ENCODE assay signal across 8 cellular contexts in the genomic region with DNA sequence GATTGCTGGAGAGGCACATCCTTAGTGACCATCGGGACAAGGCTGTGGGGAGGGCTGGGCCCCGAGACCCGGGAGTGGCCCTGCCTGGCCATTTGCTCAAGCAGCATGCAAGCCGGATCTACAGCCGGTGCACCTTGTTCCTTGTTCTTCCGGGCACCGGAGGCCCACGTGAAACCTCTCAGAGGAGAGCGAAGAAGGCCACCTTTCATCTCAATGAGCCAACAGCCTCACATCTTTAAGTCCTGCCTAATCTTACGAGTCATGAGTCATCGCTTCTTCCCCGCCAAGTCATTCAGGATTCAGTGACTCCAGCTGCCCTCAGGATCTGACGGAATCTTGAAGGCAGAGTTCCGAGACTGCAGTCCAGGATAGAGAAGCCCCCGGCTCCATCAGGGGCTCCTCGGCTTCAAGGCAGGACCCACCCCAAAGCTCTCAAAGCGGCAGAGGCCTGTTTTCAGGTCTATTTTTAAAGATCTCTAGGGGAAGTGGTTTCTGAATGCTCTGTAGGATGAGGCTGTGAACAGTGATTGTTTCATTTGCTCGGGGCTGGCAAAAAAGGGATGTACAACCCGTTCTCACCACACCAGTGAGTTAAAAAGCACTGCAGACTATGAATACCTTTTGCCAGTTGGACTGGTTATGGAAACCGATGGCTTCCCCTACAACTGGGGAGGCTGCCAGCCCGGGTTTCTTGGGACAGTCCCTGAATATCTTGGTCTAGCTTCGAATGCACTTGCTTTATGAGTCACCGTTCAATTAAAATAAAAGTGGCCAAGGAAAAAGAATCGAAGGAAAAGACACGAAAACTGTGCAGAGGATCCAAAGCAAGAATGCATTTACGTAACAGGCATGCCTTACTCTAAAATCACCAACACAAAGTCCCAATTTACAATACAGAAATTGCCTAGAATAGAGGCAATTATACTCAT. TPM values are rescaled to one million over a fixed set of nuclear protein-coding genes. Genes with fewer than 3 reads are reported as not detected.
A peak's percentile ranks its signal among the peaks of the same experiment; 100 is the strongest.
DNase-seq lines count a peak whose midpoint lies in the region; ATAC-seq and TF ChIP-seq lines count a peak whose summit lies in the region.

No MANE protein-coding gene starts in this region.

- ATAC-seq in GM21423 (IDR thresholded peaks at IDR 0.05; ENCODE audit: unreplicated experiment) (peak; percentile 58), memory B cell (ENCODE audit: low read depth) (peak; percentile 75)

- H3K4me1 Mint-ChIP-seq in Calu3 (ENCODE audit: low read depth, unreplicated experiment) = peaks cover 53% of the 10 kb centered on the region
- H3K4me1 Mint-ChIP-seq in memory B cell = peaks cover 62% of the 10 kb centered on the region

- H3K27me3 Mint-ChIP-seq in Calu3 (ENCODE audit: unreplicated experiment) (peaks cover 12% of the 10 kb centered on the region), memory B cell (no peaks in the 10 kb centered on the region)

- intact Hi-C loops in Calu3 (cut with micrococcal nuclease; ENCODE audit: unreplicated experiment) = loop anchor here (1.0 to 2.0 kb wide), 2 partner anchors 74 to 133 kb away; a partner anchor contains a TSS

- no peaks in the 10 kb centered on the region for H3K9me3 Mint-ChIP-seq in Calu3 (ENCODE audit: low read depth, unreplicated experiment)
- H3K9me3 Mint-ChIP-seq in memory B cell = no peaks in the 10 kb centered on the region

- TSS peak; percentile 97 for BruUV-seq in Calu3 (replicated peaks; lab: Mats Ljungman, UMichigan)

- H3K9ac ChIP-seq in HUES48 (ENCODE audit: low read depth, low read length) = no peak overlapping the region

- no peaks in the 10 kb centered on the region for H3K27me3 ChIP-seq in HUES48 (ENCODE audit: control insufficient read depth, insufficient read depth, low read length)

- H3K36me3 Mint-ChIP-seq in Calu3 (ENCODE audit: insufficient read depth, unreplicated experiment) (peaks cover 19% of the 10 kb centered on the region), memory B cell (peaks cover 2% of the 10 kb centered on the region)

- CTCF ChIA-PET in Calu3 (lab: Charles Lee) = interaction anchor here (0.6 to 1.5 kb wide), 7 partner anchors 8 to 584 kb away, joined by 3 to 4 read pairs (median 3); no protein-coding TSS in a partner anchor

- H3K4me3 Mint-ChIP-seq in Calu3 (ENCODE audit: low read depth, unreplicated experiment) (peak overlapping the region; percentile 67), memory B cell (peak overlapping the region; percentile 90)

- no peak overlapping the region for H3K4me3 ChIP-seq in HUES48 (ENCODE audit: low read depth, low read length)

- no peak for TF ChIP-seq CTCF in Calu3 (IDR thresholded peaks at IDR 0.05; ENCODE audit: unreplicated experiment)

- peak overlapping the region; percentile 93 for H3K27ac Mint-ChIP-seq in Calu3 (ENCODE audit: unreplicated experiment)
- peak overlapping the region; percentile 98 for H3K27ac Mint-ChIP-seq in memory B cell

- peak overlapping the region; percentile 45 for H3K27ac ChIP-seq in HUES48 (ENCODE audit: low read depth, low read length)

- H3K36me3 ChIP-seq in HUES48 (ENCODE audit: control insufficient read depth, insufficient read depth, low read length) = no peaks in the 10 kb centered on the region

- peaks cover 13% of the 10 kb centered on the region; the same call in 1 of the 2 replicates for H3K4me1 ChIP-seq in HUES48 (ENCODE audit: control insufficient read depth, insufficient read depth, low read length)

- DNase-seq in Calu3 (peak; percentile 83), dedifferentiated amniotic fluid mesenchymal stem cell (ENCODE audit: extremely low spot score) (peak; percentile 48), memory B cell (ENCODE audit: low spot score in 2 of 2) (peak; percentile 67 to 70), DMS114 treated with DMSO at 0.1 percent for 48 hours (lab: John Stamatoyannopoulos, UW; ENCODE audit: unreplicated experiment) (no peak)
- DNase-seq in activated CD4-positive, alpha-beta T cell treated with anti-CD3 and anti-CD28 coated beads for 24 hours (ENCODE audit: low read depth in 2 of 2) = peak; percentile 33 to 44
- DNase-seq in stimulated activated CD8-positive, alpha-beta memory T cell treated with anti-CD3 and anti-CD28 coated beads, Interleukin-15, amount 100 ng/mL, for 24 hours (ENCODE audit: low read depth) = peak; percentile 2

- no peaks in the 10 kb centered on the region for H3K9me3 ChIP-seq in HUES48 (ENCODE audit: control insufficient read depth, insufficient read depth, low read length)

RNA-seq across cellular contexts. Expression of a gene that starts 57.2 kb away (rescaled TPM):
- 24.7 and 28.5 TPM in 2 replicates for total RNA-seq in Calu3 (2022)
